ENCODE assay signal across 1 cellular context in the genomic region with DNA sequence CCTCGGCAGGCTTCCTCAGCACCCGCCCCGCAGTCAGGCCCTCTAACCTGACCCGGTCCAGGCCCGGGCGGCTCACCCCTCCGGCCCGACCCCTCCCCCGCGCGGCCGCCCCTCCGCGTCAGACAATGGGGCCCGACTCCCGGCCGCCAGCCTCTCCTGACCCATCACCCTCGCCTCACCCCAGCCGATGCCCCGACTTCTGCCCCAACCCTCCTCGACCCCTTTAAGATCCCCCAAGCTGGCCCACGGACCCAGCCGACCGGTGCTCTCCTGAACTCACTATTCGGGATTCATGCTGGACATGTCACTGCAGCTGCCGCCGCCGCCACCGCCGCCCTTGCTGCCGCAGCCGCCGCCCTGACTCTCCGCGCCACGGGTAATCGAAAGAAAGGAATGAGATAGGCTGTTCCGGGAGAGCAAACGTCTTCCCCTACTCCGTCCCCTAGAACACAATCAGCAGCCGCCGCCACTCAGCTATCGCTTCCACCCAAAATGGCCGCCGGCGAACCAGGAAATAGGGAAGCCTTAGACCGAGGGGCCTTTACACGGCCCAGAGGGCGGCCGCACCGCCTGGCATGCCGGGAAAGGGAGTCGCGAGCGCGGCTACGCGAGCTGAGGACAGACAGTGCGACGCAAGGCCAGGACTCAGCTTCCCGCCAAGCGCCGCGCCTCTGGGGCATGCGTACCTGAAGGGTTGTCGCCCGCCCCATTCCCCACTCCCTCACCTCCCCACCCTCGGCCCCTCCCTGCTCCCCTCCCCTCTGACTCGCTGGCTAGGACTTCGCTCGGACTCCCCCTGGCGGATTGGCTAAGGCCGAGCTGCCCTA.
A peak's percentile ranks its signal among the peaks of the same experiment; 100 is the strongest.
TF ChIP-seq lines count a peak whose summit lies in the region.

A gene (minus strand): TSS at position 494 of the 827 bp plus-strand sequence. CDS start 191 bp downstream, at position 303.

TF ChIP-seq in K562, 482 proteins besides CTCF, POLR2A, EP300 and RAD21 (continued from another document and continues in another):
- TF ChIP-seq, protein P1, sequence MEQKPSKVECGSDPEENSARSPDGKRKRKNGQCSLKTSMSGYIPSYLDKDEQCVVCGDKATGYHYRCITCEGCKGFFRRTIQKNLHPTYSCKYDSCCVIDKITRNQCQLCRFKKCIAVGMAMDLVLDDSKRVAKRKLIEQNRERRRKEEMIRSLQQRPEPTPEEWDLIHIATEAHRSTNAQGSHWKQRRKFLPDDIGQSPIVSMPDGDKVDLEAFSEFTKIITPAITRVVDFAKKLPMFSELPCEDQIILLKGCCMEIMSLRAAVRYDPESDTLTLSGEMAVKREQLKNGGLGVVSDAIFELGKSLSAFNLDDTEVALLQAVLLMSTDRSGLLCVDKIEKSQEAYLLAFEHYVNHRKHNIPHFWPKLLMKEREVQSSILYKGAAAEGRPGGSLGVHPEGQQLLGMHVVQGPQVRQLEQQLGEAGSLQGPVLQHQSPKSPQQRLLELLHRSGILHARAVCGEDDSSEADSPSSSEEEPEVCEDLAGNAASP (IDR thresholded peaks at IDR 0.05), result no peak
- TF ChIP-seq, protein P2, sequence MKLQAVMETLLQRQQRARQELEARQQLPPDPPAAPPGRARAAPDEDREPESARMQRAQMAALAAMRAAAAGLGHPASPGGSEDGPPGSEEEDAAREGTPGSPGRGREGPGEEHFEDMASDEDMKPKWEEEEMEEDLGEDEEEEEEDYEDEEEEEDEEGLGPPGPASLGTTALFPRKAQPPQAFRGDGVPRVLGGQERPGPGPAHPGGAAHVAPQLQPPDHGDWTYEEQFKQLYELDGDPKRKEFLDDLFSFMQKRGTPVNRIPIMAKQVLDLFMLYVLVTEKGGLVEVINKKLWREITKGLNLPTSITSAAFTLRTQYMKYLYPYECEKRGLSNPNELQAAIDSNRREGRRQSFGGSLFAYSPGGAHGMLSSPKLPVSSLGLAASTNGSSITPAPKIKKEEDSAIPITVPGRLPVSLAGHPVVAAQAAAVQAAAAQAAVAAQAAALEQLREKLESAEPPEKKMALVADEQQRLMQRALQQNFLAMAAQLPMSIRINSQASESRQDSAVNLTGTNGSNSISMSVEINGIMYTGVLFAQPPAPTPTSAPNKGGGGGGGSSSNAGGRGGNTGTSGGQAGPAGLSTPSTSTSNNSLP (IDR thresholded peaks at IDR 0.05; ENCODE audit: borderline replicate concordance, low read depth, low read length), result no peak
- peak; percentile 99 for TF ChIP-seq ELF1 (tag; IDR thresholded peaks at IDR 0.05)
- no peak for TF ChIP-seq NFXL1 (CRISPR knock-in tag; IDR thresholded peaks at IDR 0.05)
- no peak for TF ChIP-seq XRCC3 (IDR thresholded peaks at IDR 0.05)
- peak; percentile 15 for TF ChIP-seq NBN (IDR thresholded peaks at IDR 0.05; ENCODE audit: low read depth)
- TF ChIP-seq, protein P3, sequence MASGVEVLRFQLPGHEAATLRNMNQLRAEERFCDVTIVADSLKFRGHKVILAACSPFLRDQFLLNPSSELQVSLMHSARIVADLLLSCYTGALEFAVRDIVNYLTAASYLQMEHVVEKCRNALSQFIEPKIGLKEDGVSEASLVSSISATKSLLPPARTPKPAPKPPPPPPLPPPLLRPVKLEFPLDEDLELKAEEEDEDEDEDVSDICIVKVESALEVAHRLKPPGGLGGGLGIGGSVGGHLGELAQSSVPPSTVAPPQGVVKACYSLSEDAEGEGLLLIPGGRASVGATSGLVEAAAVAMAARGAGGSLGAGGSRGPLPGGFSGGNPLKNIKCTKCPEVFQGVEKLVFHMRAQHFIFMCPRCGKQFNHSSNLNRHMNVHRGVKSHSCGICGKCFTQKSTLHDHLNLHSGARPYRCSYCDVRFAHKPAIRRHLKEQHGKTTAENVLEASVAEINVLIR (CRISPR knock-in tag; IDR thresholded peaks at IDR 0.05), result peak; percentile 58; the same call in 1 of the 2 replicates
- TF ChIP-seq, protein P4, sequence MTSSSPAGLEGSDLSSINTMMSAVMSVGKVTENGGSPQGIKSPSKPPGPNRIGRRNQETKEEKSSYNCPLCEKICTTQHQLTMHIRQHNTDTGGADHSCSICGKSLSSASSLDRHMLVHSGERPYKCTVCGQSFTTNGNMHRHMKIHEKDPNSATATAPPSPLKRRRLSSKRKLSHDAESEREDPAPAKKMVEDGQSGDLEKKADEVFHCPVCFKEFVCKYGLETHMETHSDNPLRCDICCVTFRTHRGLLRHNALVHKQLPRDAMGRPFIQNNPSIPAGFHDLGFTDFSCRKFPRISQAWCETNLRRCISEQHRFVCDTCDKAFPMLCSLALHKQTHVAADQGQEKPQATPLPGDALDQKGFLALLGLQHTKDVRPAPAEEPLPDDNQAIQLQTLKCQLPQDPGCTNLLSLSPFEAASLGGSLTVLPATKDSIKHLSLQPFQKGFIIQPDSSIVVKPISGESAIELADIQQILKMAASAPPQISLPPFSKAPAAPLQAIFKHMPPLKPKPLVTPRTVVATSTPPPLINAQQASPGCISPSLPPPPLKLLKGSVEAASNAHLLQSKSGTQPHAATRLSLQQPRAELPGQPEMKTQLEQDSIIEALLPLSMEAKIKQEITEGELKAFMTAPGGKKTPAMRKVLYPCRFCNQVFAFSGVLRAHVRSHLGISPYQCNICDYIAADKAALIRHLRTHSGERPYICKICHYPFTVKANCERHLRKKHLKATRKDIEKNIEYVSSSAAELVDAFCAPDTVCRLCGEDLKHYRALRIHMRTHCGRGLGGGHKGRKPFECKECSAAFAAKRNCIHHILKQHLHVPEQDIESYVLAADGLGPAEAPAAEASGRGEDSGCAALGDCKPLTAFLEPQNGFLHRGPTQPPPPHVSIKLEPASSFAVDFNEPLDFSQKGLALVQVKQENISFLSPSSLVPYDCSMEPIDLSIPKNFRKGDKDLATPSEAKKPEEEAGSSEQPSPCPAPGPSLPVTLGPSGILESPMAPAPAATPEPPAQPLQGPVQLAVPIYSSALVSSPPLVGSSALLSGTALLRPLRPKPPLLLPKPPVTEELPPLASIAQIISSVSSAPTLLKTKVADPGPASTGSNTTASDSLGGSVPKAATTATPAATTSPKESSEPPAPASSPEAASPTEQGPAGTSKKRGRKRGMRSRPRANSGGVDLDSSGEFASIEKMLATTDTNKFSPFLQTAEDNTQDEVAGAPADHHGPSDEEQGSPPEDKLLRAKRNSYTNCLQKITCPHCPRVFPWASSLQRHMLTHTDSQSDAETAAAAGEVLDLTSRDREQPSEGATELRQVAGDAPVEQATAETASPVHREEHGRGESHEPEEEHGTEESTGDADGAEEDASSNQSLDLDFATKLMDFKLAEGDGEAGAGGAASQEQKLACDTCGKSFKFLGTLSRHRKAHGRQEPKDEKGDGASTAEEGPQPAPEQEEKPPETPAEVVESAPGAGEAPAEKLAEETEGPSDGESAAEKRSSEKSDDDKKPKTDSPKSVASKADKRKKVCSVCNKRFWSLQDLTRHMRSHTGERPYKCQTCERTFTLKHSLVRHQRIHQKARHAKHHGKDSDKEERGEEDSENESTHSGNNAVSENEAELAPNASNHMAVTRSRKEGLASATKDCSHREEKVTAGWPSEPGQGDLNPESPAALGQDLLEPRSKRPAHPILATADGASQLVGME (CRISPR knock-in tag; IDR thresholded peaks at IDR 0.05), result no peak
- TF ChIP-seq, protein P5, sequence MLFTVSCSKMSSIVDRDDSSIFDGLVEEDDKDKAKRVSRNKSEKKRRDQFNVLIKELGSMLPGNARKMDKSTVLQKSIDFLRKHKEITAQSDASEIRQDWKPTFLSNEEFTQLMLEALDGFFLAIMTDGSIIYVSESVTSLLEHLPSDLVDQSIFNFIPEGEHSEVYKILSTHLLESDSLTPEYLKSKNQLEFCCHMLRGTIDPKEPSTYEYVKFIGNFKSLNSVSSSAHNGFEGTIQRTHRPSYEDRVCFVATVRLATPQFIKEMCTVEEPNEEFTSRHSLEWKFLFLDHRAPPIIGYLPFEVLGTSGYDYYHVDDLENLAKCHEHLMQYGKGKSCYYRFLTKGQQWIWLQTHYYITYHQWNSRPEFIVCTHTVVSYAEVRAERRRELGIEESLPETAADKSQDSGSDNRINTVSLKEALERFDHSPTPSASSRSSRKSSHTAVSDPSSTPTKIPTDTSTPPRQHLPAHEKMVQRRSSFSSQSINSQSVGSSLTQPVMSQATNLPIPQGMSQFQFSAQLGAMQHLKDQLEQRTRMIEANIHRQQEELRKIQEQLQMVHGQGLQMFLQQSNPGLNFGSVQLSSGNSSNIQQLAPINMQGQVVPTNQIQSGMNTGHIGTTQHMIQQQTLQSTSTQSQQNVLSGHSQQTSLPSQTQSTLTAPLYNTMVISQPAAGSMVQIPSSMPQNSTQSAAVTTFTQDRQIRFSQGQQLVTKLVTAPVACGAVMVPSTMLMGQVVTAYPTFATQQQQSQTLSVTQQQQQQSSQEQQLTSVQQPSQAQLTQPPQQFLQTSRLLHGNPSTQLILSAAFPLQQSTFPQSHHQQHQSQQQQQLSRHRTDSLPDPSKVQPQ (CRISPR knock-in tag; IDR thresholded peaks at IDR 0.05; ENCODE audit: borderline replicate concordance), result no peak
- TF ChIP-seq ZNF282 (CRISPR knock-in tag; IDR thresholded peaks at IDR 0.05), result no peak
- no peak for TF ChIP-seq ZNF444 (CRISPR knock-in tag; IDR thresholded peaks at IDR 0.05)
- TF ChIP-seq, protein P6, sequence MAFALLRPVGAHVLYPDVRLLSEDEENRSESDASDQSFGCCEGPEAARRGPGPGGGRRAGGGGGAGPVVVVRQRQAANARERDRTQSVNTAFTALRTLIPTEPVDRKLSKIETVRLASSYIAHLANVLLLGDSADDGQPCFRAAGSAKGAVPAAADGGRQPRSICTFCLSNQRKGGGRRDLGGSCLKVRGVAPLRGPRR (CRISPR knock-in tag; IDR thresholded peaks at IDR 0.05), result no peak
- TF ChIP-seq SETDB1 (IDR thresholded peaks at IDR 0.05; ENCODE audit: low read length), result peak; percentile 75
- no peak for TF ChIP-seq ZNF717 (CRISPR knock-in tag; IDR thresholded peaks at IDR 0.05)
- TF ChIP-seq, protein P7, sequence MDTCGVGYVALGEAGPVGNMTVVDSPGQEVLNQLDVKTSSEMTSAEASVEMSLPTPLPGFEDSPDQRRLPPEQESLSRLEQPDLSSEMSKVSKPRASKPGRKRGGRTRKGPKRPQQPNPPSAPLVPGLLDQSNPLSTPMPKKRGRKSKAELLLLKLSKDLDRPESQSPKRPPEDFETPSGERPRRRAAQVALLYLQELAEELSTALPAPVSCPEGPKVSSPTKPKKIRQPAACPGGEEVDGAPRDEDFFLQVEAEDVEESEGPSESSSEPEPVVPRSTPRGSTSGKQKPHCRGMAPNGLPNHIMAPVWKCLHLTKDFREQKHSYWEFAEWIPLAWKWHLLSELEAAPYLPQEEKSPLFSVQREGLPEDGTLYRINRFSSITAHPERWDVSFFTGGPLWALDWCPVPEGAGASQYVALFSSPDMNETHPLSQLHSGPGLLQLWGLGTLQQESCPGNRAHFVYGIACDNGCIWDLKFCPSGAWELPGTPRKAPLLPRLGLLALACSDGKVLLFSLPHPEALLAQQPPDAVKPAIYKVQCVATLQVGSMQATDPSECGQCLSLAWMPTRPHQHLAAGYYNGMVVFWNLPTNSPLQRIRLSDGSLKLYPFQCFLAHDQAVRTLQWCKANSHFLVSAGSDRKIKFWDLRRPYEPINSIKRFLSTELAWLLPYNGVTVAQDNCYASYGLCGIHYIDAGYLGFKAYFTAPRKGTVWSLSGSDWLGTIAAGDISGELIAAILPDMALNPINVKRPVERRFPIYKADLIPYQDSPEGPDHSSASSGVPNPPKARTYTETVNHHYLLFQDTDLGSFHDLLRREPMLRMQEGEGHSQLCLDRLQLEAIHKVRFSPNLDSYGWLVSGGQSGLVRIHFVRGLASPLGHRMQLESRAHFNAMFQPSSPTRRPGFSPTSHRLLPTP (IDR thresholded peaks at IDR 0.05; ENCODE audit: borderline replicate concordance, extremely low read depth, insufficient read length), result no peak
- TF ChIP-seq, protein P8, sequence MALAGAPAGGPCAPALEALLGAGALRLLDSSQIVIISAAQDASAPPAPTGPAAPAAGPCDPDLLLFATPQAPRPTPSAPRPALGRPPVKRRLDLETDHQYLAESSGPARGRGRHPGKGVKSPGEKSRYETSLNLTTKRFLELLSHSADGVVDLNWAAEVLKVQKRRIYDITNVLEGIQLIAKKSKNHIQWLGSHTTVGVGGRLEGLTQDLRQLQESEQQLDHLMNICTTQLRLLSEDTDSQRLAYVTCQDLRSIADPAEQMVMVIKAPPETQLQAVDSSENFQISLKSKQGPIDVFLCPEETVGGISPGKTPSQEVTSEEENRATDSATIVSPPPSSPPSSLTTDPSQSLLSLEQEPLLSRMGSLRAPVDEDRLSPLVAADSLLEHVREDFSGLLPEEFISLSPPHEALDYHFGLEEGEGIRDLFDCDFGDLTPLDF (CRISPR knock-in tag; IDR thresholded peaks at IDR 0.05), result peak; percentile 99
- TF ChIP-seq C11orf30 (IDR thresholded peaks at IDR 0.05; ENCODE audit: low read depth), result 0 out of 2 replicates have a peak, but pooled peaks have one; percentile 30
- TF ChIP-seq, protein P9, sequence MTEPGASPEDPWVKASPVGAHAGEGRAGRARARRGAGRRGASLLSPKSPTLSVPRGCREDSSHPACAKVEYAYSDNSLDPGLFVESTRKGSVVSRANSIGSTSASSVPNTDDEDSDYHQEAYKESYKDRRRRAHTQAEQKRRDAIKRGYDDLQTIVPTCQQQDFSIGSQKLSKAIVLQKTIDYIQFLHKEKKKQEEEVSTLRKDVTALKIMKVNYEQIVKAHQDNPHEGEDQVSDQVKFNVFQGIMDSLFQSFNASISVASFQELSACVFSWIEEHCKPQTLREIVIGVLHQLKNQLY (CRISPR knock-in tag; conservative IDR thresholded peaks at IDR 0.05), result 0 out of 4 replicates have a peak, but pooled peaks have one; percentile 33 to 71
- TF ChIP-seq CBX5 (IDR thresholded peaks at IDR 0.05; ENCODE audit: borderline replicate concordance, low read depth), result no peak
- no peak for TF ChIP-seq TOE1 (IDR thresholded peaks at IDR 0.05; ENCODE audit: borderline replicate concordance)
- TF ChIP-seq TOE1 (CRISPR knock-in tag; IDR thresholded peaks at IDR 0.05; ENCODE audit: borderline replicate concordance, low read depth), result no peak
- TF ChIP-seq ZNF384 (IDR thresholded peaks at IDR 0.05; ENCODE audit: low read depth, low read length), result no peak
- 0 out of 2 replicates have a peak, but pooled peaks have one; percentile 25 for TF ChIP-seq MYNN (IDR thresholded peaks at IDR 0.05)
- TF ChIP-seq MYNN (CRISPR knock-in tag; IDR thresholded peaks at IDR 0.05), result no peak
- peak; percentile 95 for TF ChIP-seq SUPT5H (IDR thresholded peaks at IDR 0.05)
- TF ChIP-seq, protein P10, sequence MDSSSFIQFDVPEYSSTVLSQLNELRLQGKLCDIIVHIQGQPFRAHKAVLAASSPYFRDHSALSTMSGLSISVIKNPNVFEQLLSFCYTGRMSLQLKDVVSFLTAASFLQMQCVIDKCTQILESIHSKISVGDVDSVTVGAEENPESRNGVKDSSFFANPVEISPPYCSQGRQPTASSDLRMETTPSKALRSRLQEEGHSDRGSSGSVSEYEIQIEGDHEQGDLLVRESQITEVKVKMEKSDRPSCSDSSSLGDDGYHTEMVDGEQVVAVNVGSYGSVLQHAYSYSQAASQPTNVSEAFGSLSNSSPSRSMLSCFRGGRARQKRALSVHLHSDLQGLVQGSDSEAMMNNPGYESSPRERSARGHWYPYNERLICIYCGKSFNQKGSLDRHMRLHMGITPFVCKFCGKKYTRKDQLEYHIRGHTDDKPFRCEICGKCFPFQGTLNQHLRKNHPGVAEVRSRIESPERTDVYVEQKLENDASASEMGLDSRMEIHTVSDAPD (CRISPR knock-in tag; IDR thresholded peaks at IDR 0.05), result no peak
- no peak for TF ChIP-seq MED1 (CRISPR knock-in tag; IDR thresholded peaks at IDR 0.05; ENCODE audit: borderline replicate concordance)
- peak; percentile 67; the same call in 1 of the 2 replicates for TF ChIP-seq ZBTB7A (IDR thresholded peaks at IDR 0.05; ENCODE audit: borderline replicate concordance, control insufficient read depth, low read depth, low read length)
